22 cellular contexts compared by ENCODE assay signal in genomic region chr4:40526741-40527140, GRCh38.
DNase-seq lines count a peak whose midpoint lies in the region; ATAC-seq, FAIRE-seq and TF ChIP-seq lines count a peak whose summit lies in the region.
"Had no signal": no experiment of that assay in that cellular context is flagged by ENCODE, and none has a peak within 500 bp of the region (broad histone marks: within the 10 kb centered on the region; RNA-seq: fewer than 3 reads in every experiment).

No MANE protein-coding gene starts in this region.

- no peak overlapping the region for H3K9ac ChIP-seq in HepG2 (ENCODE audit: insufficient read depth, low read depth, low read length)
- H3K9ac ChIP-seq in mucosa of stomach (ENCODE audit: low read length), result peak overlapping the region; percentile 40
- H3K9ac ChIP-seq: BLaER1 had no signal

- DNase-seq in right lobe of liver (no peak), HepG2 (ENCODE audit: low spot score) (no peak), adrenal gland (no peak), COR-L47 (lab: John Stamatoyannopoulos, UW) (no peak), iPS-NIHi7 (ENCODE audit: extremely low spot score) (no peak)
- DNase-seq in stimulated activated CD4-positive, alpha-beta T cell treated with anti-CD3 and anti-CD28 coated beads, Interleukin-12 subunit alpha, Interleukin-12 subunit beta, amount 100 ng/mL, for 4 hours, result no peak
- no peak for DNase-seq in activated T-cell treated with anti-CD3 and anti-CD28 coated beads, Interleukin-2, amount 50 U/mL, for 4 hours
- DNase-seq: activated CD4-positive, alpha-beta memory T cell treated with anti-CD3 and anti-CD28 coated beads for 36 hours; activated CD4-positive, CD25-positive, alpha-beta regulatory T cell; activated effector memory CD4-positive, alpha-beta T cell treated with anti-CD3 and anti-CD28 coated beads, Interleukin-2, amount 50 U/mL, for 16 hours; effector CD4-positive, alpha-beta T cell; erythroblast; foreskin melanocyte; hippocampal formation; MG63; NCI-H446 treated with DMSO at 0.1 percent for 48 hours; SW 1271 had no signal

- H3K4me3 Mint-ChIP-seq in activated T-cell treated with anti-CD3 and anti-CD28 coated beads, Interleukin-2, amount 50 U/mL, for 4 hours, result no peak overlapping the region
- H3K4me3 Mint-ChIP-seq: activated CD4-positive, alpha-beta memory T cell treated with anti-CD3 and anti-CD28 coated beads for 36 hours; brain had no signal

- CTCF ChIA-PET in HepG2 (lab: Yijun Ruan, JAX; ENCODE audit: low intra/inter-chr PET ratio, low total read pairs), result no interaction called here

- no peaks in the 10 kb centered on the region for H3K79me2 ChIP-seq in HepG2 (ENCODE audit: insufficient read depth, low read length)

- 83% methylated on average over 1 of the region's 1 CpG for WGBS in right lobe of liver (ENCODE audit: insufficient coverage, low coverage, low lambda C conversion rate, missing lambda C conversion rate)
- 75% methylated on average over 1 of the region's 1 CpG for WGBS in HepG2 (ENCODE audit: low lambda C conversion rate)
- WGBS in adrenal gland, 4 donors, result 62 to 92% (median 69%) methylated on average over 1 of the region's 1 CpG

- H3K4me1 ChIP-seq in right lobe of liver, result peaks cover 0 to 44% (median 11%) of the 10 kb centered on the region in 4 donors
- peaks cover 11% of the 10 kb centered on the region for H3K4me1 ChIP-seq in HepG2 (ENCODE audit: insufficient read depth, low read length)
- H3K4me1 ChIP-seq in adrenal gland (replicated peaks in 1 of 2), result peaks cover 33 to 39% of the 10 kb centered on the region in 2 donors
- peaks cover 28% of the 10 kb centered on the region for H3K4me1 ChIP-seq in mucosa of stomach (ENCODE audit: control insufficient read depth, insufficient read depth, low read length)
- H3K4me1 ChIP-seq: BLaER1 had no signal

- peaks cover 2% of the 10 kb centered on the region for H3K4me1 Mint-ChIP-seq in activated T-cell treated with anti-CD3 and anti-CD28 coated beads, Interleukin-2, amount 50 U/mL, for 4 hours (ENCODE audit: low read depth)

- no peak for TF ChIP-seq RAD21 in HepG2 (CRISPR knock-in tag; IDR thresholded peaks at IDR 0.05)

- no peaks in the 10 kb centered on the region for H3K36me3 Mint-ChIP-seq in activated T-cell treated with anti-CD3 and anti-CD28 coated beads, Interleukin-2, amount 50 U/mL, for 4 hours (ENCODE audit: insufficient read depth)
- H3K36me3 Mint-ChIP-seq: activated CD4-positive, alpha-beta memory T cell treated with anti-CD3 and anti-CD28 coated beads for 36 hours; brain had no signal

- no peaks in the 10 kb centered on the region for H3K9me3 ChIP-seq in right lobe of liver
- H3K9me3 ChIP-seq in HepG2 (ENCODE audit: low read length), result no peaks in the 10 kb centered on the region
- H3K9me3 ChIP-seq in adrenal gland (replicated peaks in 1 of 3), result no peaks in the 10 kb centered on the region
- H3K9me3 ChIP-seq in mucosa of stomach (ENCODE audit: control insufficient read depth, low read length), result no peaks in the 10 kb centered on the region
- H3K9me3 ChIP-seq: BLaER1, HAP-1, MG63 had no signal

- H3K36me3 ChIP-seq in right lobe of liver (no peaks in the 10 kb centered on the region), HepG2 (replicated peaks in 1 of 2; ENCODE audit: control insufficient read depth in 1 of 2, insufficient read depth in 2 of 2, low read length in 2 of 2) (no peaks in the 10 kb centered on the region), adrenal gland (replicated peaks in 1 of 2) (no peaks in the 10 kb centered on the region), mucosa of stomach (ENCODE audit: control insufficient read depth, insufficient read depth, low read length) (no peaks in the 10 kb centered on the region)
- H3K36me3 ChIP-seq: BLaER1, HAP-1, MG63 had no signal

- POLR2A ChIA-PET in HepG2 (lab: Yijun Ruan, JAX), result no interaction called here

- FAIRE-seq in HepG2 (lab: Jason Lieb, UNC), result no peak

- H3K27me3 ChIP-seq in right lobe of liver (no peaks in the 10 kb centered on the region), HepG2 (ENCODE audit: control insufficient read depth in 1 of 2, insufficient read depth in 2 of 2, low read length in 2 of 2) (no peaks in the 10 kb centered on the region), adrenal gland (no peaks in the 10 kb centered on the region), mucosa of stomach (ENCODE audit: control insufficient read depth, insufficient read depth, low read length) (no peaks in the 10 kb centered on the region)
- H3K27me3 ChIP-seq: BLaER1, MG63 had no signal

- no peaks in the 10 kb centered on the region for H3K9me3 Mint-ChIP-seq in activated T-cell treated with anti-CD3 and anti-CD28 coated beads, Interleukin-2, amount 50 U/mL, for 4 hours
- H3K9me3 Mint-ChIP-seq: activated CD4-positive, alpha-beta memory T cell treated with anti-CD3 and anti-CD28 coated beads for 36 hours; brain had no signal

- H3K27me3 Mint-ChIP-seq in activated T-cell treated with anti-CD3 and anti-CD28 coated beads, Interleukin-2, amount 50 U/mL, for 4 hours (ENCODE audit: low read depth), result no peaks in the 10 kb centered on the region
- H3K27me3 Mint-ChIP-seq: activated CD4-positive, alpha-beta memory T cell treated with anti-CD3 and anti-CD28 coated beads for 36 hours; progenitor cell of endocrine pancreas had no signal

- peak overlapping the region in 2 of 3 donors; percentile 88 to 89 for H3K27ac ChIP-seq in right lobe of liver
- no peak overlapping the region for H3K27ac ChIP-seq in HepG2 (ENCODE audit: extremely low read length, insufficient read depth, low read length)
- peak overlapping the region; percentile 79 to 91 (median 87) for H3K27ac ChIP-seq in adrenal gland
- H3K27ac ChIP-seq: BLaER1 had no signal

- intact Hi-C loops in right lobe of liver (cut with DNase I) (no loop called here), HepG2 (cut with micrococcal nuclease; ENCODE audit: unreplicated experiment) (no loop called here), adrenal gland (cut with DNase I) (no loop called here)

- ATAC-seq in right lobe of liver, result no peak
- ATAC-seq in HepG2, result no peak
- no peak for ATAC-seq in activated T-cell treated with anti-CD3 and anti-CD28 coated beads, Interleukin-2, amount 50 U/mL, for 4 hours

- H4K20me1 ChIP-seq in HepG2 (ENCODE audit: insufficient read depth, low read length), result no peaks in the 10 kb centered on the region
- H4K20me1 ChIP-seq: BLaER1 had no signal

- H3K4me2 ChIP-seq in HepG2 (ENCODE audit: low read depth, low read length), result no peak overlapping the region
- H3K4me2 ChIP-seq: BLaER1 had no signal

- no peak overlapping the region for H2AFZ ChIP-seq in HepG2 (ENCODE audit: low read length)

- H3K4me3 ChIP-seq in right lobe of liver (no peak overlapping the region), HepG2 (replicated peaks in 1 of 3; ENCODE audit: insufficient read depth in 1 of 3, low read depth in 2 of 3, low read length in 3 of 3) (no peak overlapping the region), adrenal gland (no peak overlapping the region), mucosa of stomach (ENCODE audit: low read length) (no peak overlapping the region)
- H3K4me3 ChIP-seq: BLaER1, HAP-1, MG63 had no signal

- no peak for TF ChIP-seq POLR2A in right lobe of liver (IDR thresholded peaks at IDR 0.05)
- TF ChIP-seq POLR2A in HepG2 (IDR thresholded peaks at IDR 0.05; ENCODE audit: insufficient read depth in 1 of 2, low read depth in 2 of 2, low read length in 2 of 2), result no peak
- TF ChIP-seq POLR2A in adrenal gland (IDR thresholded peaks at IDR 0.05), result no peak

- TF ChIP-seq CTCF in right lobe of liver (IDR thresholded peaks at IDR 0.05) (no peak), HepG2 (CRISPR knock-in tag; IDR thresholded peaks at IDR 0.05) (no peak), adrenal gland (IDR thresholded peaks at IDR 0.05) (no peak)

- TF ChIP-seq EP300 in HepG2 (IDR thresholded peaks at IDR 0.05; ENCODE audit: low read depth in 2 of 2, low read length in 2 of 2), result no peak
- TF ChIP-seq EP300 in HepG2 (CRISPR knock-in tag; IDR thresholded peaks at IDR 0.05; ENCODE audit: borderline replicate concordance), result no peak

- in situ Hi-C loops in HepG2 (cut with HindIII; ENCODE audit: extremely low pct_ligation_motif_present, low pct_unique_long_range_greater_than_20kb), result no loop called here

- BruUV-seq in HepG2 (replicated peaks; lab: Mats Ljungman, UMichigan), result no TSS peak

TF ChIP-seq in HepG2, 621 proteins besides CTCF, POLR2A, EP300 and RAD21:
- TF ChIP-seq ZNF33B (CRISPR knock-in tag; IDR thresholded peaks at IDR 0.05) (no peak), DZIP1 (CRISPR knock-in tag; IDR thresholded peaks at IDR 0.05) (no peak), PLRG1 (conservative IDR thresholded peaks at IDR 0.05) (no peak), ZKSCAN5 (CRISPR knock-in tag; IDR thresholded peaks at IDR 0.05) (no peak), AKAP8 (CRISPR knock-in tag; IDR thresholded peaks at IDR 0.05) (no peak), SOX6 (IDR thresholded peaks at IDR 0.05) (no peak), SOX6 (CRISPR knock-in tag; IDR thresholded peaks at IDR 0.05) (no peak)
